8 cellular contexts compared by ENCODE assay signal in the genomic region with DNA sequence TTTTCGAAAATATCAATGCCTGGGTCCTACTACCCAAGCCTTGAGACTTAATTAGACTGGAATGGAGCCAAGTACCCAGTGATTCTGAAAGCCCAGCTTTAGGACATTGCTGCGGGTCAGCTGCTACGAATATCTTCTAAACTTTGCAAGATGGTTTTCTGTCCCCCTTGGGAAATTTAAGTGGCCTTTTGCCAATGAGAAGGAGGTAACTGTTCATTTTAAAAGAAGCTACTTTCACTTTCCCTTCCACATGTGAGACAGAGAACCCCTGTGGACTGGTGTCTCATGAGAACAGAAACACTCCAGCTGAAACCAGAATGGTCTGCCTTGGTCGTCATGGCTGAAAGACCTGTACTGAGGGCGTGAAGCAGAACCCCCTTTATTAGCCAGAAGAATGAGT.
A peak's percentile ranks its signal among the peaks of the same experiment; 100 is the strongest.
DNase-seq lines count a peak whose midpoint lies in the region; ATAC-seq and TF ChIP-seq lines count a peak whose summit lies in the region.

No MANE protein-coding gene starts in this region.

- no peaks in the 10 kb centered on the region for H3K27me3 Mint-ChIP-seq in activated CD4-positive, alpha-beta T cell treated with anti-CD3 and anti-CD28 coated beads, Interleukin-2, amount 10 ng/mL, durations not matched to agents 24 days and 14 days
- H3K27me3 Mint-ChIP-seq in immature natural killer cell (ENCODE audit: low read depth in 3 of 3) (peaks cover 0 to 3% (median 0%) of the 10 kb centered on the region in 3 donors), HFFc6 (ENCODE audit: insufficient read depth) (peaks cover 13% of the 10 kb centered on the region)

- peaks cover 27% of the 10 kb centered on the region for H3K9me3 Mint-ChIP-seq in activated CD4-positive, alpha-beta T cell treated with anti-CD3 and anti-CD28 coated beads, Interleukin-2, amount 10 ng/mL, durations not matched to agents 24 days and 14 days
- H3K9me3 Mint-ChIP-seq in immature natural killer cell (no peaks in the 10 kb centered on the region), HFFc6 (no peaks in the 10 kb centered on the region)

- peaks cover 31% of the 10 kb centered on the region for H3K4me1 Mint-ChIP-seq in activated CD4-positive, alpha-beta T cell treated with anti-CD3 and anti-CD28 coated beads, Interleukin-2, amount 10 ng/mL, durations not matched to agents 24 days and 14 days
- H3K4me1 Mint-ChIP-seq in immature natural killer cell (peaks cover 13 to 19% of the 10 kb centered on the region in 2 donors), HFFc6 (ENCODE audit: low read depth) (no peaks in the 10 kb centered on the region)

- intact Hi-C loops in activated CD4-positive, alpha-beta T cell treated with anti-CD3 and anti-CD28 coated beads, Interleukin-2, amount 10 ng/mL, durations not matched to agents 24 days and 14 days (cut with micrococcal nuclease): no loop called here
- intact Hi-C loops in left colon (cut with DNase I, micrococcal nuclease): no loop called here

- H3K36me3 Mint-ChIP-seq in activated CD4-positive, alpha-beta T cell treated with anti-CD3 and anti-CD28 coated beads, Interleukin-2, amount 10 ng/mL, durations not matched to agents 24 days and 14 days (ENCODE audit: low read depth): peaks cover 3% of the 10 kb centered on the region
- no peaks in the 10 kb centered on the region for H3K36me3 Mint-ChIP-seq in immature natural killer cell
- no peaks in the 10 kb centered on the region for H3K36me3 Mint-ChIP-seq in HFFc6 (ENCODE audit: low read depth)

- DNase-seq in GM03348 (ENCODE audit: low spot score) (peak; percentile 15), GM19238 (ENCODE audit: insufficient read length, low spot score) (peak; percentile 72), immature natural killer cell (peak; percentile 47 to 54 (median 53)), HFFc6 (no peak), left colon (no peak), islet precursor cell (no peak)
- peak; percentile 82 for DNase-seq in activated CD4-positive, alpha-beta T cell treated with anti-CD3 and anti-CD28 coated beads, Interleukin-2, amount 10 ng/mL, durations not matched to agents 24 days and 14 days

- TF ChIP-seq CTCF in HFFc6 (IDR thresholded peaks at IDR 0.05): no peak

- peak overlapping the region; percentile 80 for H3K27ac Mint-ChIP-seq in activated CD4-positive, alpha-beta T cell treated with anti-CD3 and anti-CD28 coated beads, Interleukin-2, amount 10 ng/mL, durations not matched to agents 24 days and 14 days
- H3K27ac Mint-ChIP-seq in immature natural killer cell (peak overlapping the region; percentile 68 to 90 (median 86)), HFFc6 (no peak overlapping the region)

- ATAC-seq in HG03108 (IDR thresholded peaks at IDR 0.05; ENCODE audit: unreplicated experiment) (peak; percentile 93), left colon (no peak)

- peak overlapping the region; percentile 65 for H3K4me3 Mint-ChIP-seq in activated CD4-positive, alpha-beta T cell treated with anti-CD3 and anti-CD28 coated beads, Interleukin-2, amount 10 ng/mL, durations not matched to agents 24 days and 14 days
- peak overlapping the region; percentile 16 to 78 (median 75) for H3K4me3 Mint-ChIP-seq in immature natural killer cell
- H3K4me3 Mint-ChIP-seq in HFFc6: no peak overlapping the region

Comparison
In these comparisons a context has a peak if more than half of its experiments do, and no peak if none do; other contexts are left out.
1. DNase-seq: peak in GM03348 (single experiment), GM19238 (single experiment), activated CD4-positive, alpha-beta T cell treated with anti-CD3 and anti-CD28 coated beads, Interleukin-2, amount 10 ng/mL, durations not matched to agents 24 days and 14 days (single experiment) and immature natural killer cell (3 of 3); none in HFFc6 (single experiment), left colon (0 of 2) and islet precursor cell (single experiment).